1 cellular context compared by ENCODE assay signal in the genomic region with DNA sequence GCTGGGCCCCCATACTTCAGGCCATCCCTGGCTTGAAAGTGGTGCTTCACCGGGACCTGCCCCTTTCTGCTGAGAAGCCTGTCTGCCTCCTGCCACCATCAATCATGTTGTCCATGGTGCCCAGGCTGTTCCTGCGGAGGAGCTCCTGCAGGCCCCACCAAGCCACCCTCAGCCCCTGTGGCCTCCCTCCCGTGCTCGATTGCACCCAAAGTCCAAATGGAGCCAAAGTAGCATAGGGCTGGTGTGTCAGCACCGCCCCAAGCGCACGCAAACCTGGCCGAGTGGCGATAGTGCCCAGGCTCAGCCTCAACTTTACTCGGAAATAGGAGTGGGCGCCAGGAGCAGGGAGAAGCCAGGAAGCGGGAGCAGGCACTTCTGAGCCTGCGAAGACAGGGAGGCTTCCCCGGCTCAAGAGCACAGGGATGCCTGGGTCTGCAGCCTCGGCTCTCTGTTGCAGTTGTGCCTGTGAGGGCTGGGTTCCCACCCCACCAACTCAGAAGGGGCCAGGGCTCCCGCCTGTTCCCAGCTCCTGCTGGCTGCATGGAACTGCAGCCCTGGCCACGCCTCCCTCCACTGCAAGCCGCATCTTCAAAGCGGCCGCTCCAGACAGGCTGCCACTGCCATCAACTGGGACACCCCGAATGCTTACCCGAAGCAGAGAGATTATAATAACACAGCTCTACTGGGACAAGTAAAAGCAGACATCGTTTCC.
TF ChIP-seq lines count a peak whose summit lies in the region.

No MANE protein-coding gene starts in this region.

TF ChIP-seq in WTC11, 78 proteins besides CTCF, POLR2A, EP300 and RAD21 (continued from another document):
- TF ChIP-seq, protein P1, sequence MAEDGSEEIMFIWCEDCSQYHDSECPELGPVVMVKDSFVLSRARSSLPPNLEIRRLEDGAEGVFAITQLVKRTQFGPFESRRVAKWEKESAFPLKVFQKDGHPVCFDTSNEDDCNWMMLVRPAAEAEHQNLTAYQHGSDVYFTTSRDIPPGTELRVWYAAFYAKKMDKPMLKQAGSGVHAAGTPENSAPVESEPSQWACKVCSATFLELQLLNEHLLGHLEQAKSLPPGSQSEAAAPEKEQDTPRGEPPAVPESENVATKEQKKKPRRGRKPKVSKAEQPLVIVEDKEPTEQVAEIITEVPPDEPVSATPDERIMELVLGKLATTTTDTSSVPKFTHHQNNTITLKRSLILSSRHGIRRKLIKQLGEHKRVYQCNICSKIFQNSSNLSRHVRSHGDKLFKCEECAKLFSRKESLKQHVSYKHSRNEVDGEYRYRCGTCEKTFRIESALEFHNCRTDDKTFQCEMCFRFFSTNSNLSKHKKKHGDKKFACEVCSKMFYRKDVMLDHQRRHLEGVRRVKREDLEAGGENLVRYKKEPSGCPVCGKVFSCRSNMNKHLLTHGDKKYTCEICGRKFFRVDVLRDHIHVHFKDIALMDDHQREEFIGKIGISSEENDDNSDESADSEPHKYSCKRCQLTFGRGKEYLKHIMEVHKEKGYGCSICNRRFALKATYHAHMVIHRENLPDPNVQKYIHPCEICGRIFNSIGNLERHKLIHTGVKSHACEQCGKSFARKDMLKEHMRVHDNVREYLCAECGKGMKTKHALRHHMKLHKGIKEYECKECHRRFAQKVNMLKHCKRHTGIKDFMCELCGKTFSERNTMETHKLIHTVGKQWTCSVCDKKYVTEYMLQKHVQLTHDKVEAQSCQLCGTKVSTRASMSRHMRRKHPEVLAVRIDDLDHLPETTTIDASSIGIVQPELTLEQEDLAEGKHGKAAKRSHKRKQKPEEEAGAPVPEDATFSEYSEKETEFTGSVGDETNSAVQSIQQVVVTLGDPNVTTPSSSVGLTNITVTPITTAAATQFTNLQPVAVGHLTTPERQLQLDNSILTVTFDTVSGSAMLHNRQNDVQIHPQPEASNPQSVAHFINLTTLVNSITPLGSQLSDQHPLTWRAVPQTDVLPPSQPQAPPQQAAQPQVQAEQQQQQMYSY (CRISPR knock-in tag; IDR thresholded peaks at IDR 0.05): no peak
- TF ChIP-seq NR2C2 (CRISPR knock-in tag; IDR thresholded peaks at IDR 0.05) (no peak), ZNF396 (CRISPR knock-in tag; IDR thresholded peaks at IDR 0.05; ENCODE audit: borderline replicate concordance) (no peak), ZMAT4 (CRISPR knock-in tag; IDR thresholded peaks at IDR 0.05) (no peak), GRHL2 (CRISPR knock-in tag; IDR thresholded peaks at IDR 0.05; ENCODE audit: insufficient replicate concordance, severe bottlenecking) (no peak), CBFB (CRISPR knock-in tag; IDR thresholded peaks at IDR 0.05; ENCODE audit: low read depth) (no peak), CREM (CRISPR knock-in tag; IDR thresholded peaks at IDR 0.05) (no peak), ZNF416 (CRISPR knock-in tag; IDR thresholded peaks at IDR 0.05) (no peak), ZBTB43 (CRISPR knock-in tag; IDR thresholded peaks at IDR 0.05) (no peak), FOXP4 (CRISPR knock-in tag; IDR thresholded peaks at IDR 0.05) (no peak)
- TF ChIP-seq, protein P2, sequence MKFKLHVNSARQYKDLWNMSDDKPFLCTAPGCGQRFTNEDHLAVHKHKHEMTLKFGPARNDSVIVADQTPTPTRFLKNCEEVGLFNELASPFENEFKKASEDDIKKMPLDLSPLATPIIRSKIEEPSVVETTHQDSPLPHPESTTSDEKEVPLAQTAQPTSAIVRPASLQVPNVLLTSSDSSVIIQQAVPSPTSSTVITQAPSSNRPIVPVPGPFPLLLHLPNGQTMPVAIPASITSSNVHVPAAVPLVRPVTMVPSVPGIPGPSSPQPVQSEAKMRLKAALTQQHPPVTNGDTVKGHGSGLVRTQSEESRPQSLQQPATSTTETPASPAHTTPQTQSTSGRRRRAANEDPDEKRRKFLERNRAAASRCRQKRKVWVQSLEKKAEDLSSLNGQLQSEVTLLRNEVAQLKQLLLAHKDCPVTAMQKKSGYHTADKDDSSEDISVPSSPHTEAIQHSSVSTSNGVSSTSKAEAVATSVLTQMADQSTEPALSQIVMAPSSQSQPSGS (CRISPR knock-in tag; IDR thresholded peaks at IDR 0.05; ENCODE audit: borderline replicate concordance, low read depth): no peak
- TF ChIP-seq, protein P3, sequence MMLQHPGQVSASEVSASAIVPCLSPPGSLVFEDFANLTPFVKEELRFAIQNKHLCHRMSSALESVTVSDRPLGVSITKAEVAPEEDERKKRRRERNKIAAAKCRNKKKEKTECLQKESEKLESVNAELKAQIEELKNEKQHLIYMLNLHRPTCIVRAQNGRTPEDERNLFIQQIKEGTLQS (CRISPR knock-in tag; conservative IDR thresholded peaks at IDR 0.05): no peak
- TF ChIP-seq, protein P4, sequence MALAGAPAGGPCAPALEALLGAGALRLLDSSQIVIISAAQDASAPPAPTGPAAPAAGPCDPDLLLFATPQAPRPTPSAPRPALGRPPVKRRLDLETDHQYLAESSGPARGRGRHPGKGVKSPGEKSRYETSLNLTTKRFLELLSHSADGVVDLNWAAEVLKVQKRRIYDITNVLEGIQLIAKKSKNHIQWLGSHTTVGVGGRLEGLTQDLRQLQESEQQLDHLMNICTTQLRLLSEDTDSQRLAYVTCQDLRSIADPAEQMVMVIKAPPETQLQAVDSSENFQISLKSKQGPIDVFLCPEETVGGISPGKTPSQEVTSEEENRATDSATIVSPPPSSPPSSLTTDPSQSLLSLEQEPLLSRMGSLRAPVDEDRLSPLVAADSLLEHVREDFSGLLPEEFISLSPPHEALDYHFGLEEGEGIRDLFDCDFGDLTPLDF (CRISPR knock-in tag; IDR thresholded peaks at IDR 0.05): no peak
- TF ChIP-seq, protein P5, sequence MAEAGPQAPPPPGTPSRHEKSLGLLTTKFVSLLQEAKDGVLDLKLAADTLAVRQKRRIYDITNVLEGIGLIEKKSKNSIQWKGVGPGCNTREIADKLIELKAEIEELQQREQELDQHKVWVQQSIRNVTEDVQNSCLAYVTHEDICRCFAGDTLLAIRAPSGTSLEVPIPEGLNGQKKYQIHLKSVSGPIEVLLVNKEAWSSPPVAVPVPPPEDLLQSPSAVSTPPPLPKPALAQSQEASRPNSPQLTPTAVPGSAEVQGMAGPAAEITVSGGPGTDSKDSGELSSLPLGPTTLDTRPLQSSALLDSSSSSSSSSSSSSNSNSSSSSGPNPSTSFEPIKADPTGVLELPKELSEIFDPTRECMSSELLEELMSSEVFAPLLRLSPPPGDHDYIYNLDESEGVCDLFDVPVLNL (CRISPR knock-in tag; IDR thresholded peaks at IDR 0.05; ENCODE audit: borderline replicate concordance, low read depth): no peak
- TF ChIP-seq, protein P6, sequence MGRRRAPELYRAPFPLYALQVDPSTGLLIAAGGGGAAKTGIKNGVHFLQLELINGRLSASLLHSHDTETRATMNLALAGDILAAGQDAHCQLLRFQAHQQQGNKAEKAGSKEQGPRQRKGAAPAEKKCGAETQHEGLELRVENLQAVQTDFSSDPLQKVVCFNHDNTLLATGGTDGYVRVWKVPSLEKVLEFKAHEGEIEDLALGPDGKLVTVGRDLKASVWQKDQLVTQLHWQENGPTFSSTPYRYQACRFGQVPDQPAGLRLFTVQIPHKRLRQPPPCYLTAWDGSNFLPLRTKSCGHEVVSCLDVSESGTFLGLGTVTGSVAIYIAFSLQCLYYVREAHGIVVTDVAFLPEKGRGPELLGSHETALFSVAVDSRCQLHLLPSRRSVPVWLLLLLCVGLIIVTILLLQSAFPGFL (CRISPR knock-in tag; IDR thresholded peaks at IDR 0.05; ENCODE audit: borderline replicate concordance): no peak
